ENCODE assay signal across 26 cellular contexts in the genomic region with DNA sequence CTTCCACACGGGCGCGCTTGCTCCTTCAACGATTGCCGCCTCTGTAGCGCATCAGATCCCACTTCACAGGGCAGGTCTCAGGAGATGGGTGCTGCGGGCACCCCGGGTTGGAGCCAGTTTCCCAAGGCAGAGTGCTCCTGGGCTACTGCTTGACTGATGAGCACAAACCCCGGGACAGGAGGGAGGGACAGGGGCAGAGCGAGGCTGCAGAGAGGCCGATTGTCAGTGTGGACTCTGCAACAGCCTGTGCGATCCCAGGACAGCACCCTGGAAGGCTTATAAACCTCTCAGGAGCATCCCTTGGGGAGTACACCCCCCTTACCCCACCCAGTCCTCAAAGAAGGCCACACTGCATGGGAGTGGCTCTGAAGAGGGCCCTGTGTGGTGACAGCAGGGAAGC.
"Had no signal": no experiment of that assay in that cellular context is flagged by ENCODE, and none has a peak within 500 bp of the region (broad histone marks: within the 10 kb centered on the region; RNA-seq: fewer than 3 reads in every experiment).

No MANE protein-coding gene starts in this region.

- H3K27ac ChIP-seq: colonic mucosa, epithelial cell of prostate, esophagus squamous epithelium, gastroesophageal sphincter, heart left ventricle, hepatocyte, left lung had no signal

- DNase-seq: cerebellar nuclear complex; colonic mucosa; cortex of kidney; effector CD8-positive, alpha-beta T cell; effector memory CD8-positive, alpha-beta T cell; endodermal cell; erythroblast; esophagus squamous epithelium; foreskin fibroblast; heart left ventricle; hypothalamus; immature natural killer cell; islet precursor cell; left cardiac atrium; left lung; left ventricle myocardium superior; mammary epithelial cell; mesendoderm; mucosa of descending colon had no signal

- H3K9me3 ChIP-seq: colonic mucosa, esophagus squamous epithelium, gastroesophageal sphincter, heart left ventricle, left lung, mucosa of descending colon had no signal

- H3K36me3 ChIP-seq: colonic mucosa, esophagus squamous epithelium, gastroesophageal sphincter, heart left ventricle, left lung had no signal

- FAIRE-seq: endometrium, frontal cortex had no signal

- H3K4me2 ChIP-seq: hepatocyte had no signal

- H3K79me2 ChIP-seq: hepatocyte had no signal

- H3K4me3 ChIP-seq: colonic mucosa, esophagus squamous epithelium, gastroesophageal sphincter, heart left ventricle, hepatocyte, left lung, lung, mucosa of descending colon had no signal

- ATAC-seq: effector memory CD8-positive, alpha-beta T cell; esophagus mucosa; gastroesophageal sphincter; heart left ventricle; left cardiac atrium; left lung; left ventricle myocardium superior; mucosa of descending colon had no signal

- H2AFZ ChIP-seq: hepatocyte had no signal

- H3K27me3 ChIP-seq: colonic mucosa, hepatocyte, left lung had no signal

- H3K4me1 ChIP-seq: colonic mucosa had no signal
